Comparison of ENCODE assay signal across 1 cellular context in the genomic region with DNA sequence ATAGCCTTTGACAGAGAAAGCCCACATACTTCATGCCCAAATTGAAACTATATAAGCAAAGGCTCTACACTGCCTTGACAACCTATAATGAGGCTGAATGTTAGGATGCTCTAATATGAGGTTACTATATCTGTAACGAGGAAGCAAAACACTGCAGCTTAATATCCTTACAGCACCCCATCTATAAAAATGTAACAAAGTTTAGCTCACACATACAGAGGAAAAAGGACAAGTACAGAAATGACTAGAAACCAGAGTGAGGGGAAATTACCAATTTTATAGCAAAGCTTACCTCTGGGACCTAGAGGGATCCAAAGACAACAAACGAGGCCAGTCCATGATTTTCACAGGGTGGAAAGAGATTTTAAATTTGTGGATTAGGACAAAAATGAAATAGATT.
TF ChIP-seq lines count a peak whose summit lies in the region.

No MANE protein-coding gene starts in this region.

TF ChIP-seq in GM12878, 131 proteins besides CTCF, POLR2A, EP300 and RAD21 (continued from another document):
- no peak for TF ChIP-seq POLR2AphosphoS5 (IDR thresholded peaks at IDR 0.05; ENCODE audit: low read length)
- TF ChIP-seq SMC3 (IDR thresholded peaks at IDR 0.05; ENCODE audit: borderline replicate concordance, low read length): no peak
